In genomic region chrX:40167240-40168182, GRCh38 we compare ENCODE assay signal across 8 cellular contexts.
DNase-seq lines count a peak whose midpoint lies in the region; TF ChIP-seq lines count a peak whose summit lies in the region.

No MANE protein-coding gene starts in this region.

- H3K27ac ChIP-seq in coronary artery = no peak overlapping the region

- no peaks in the 10 kb centered on the region for H3K36me3 ChIP-seq in mucosa of stomach (ENCODE audit: control insufficient read depth, insufficient read depth, low read length)

- H3K27me3 ChIP-seq in mucosa of stomach (ENCODE audit: control insufficient read depth, insufficient read depth, low read length) = peaks cover 4% of the 10 kb centered on the region

- peak overlapping the region; percentile 13 for H3K9ac ChIP-seq in mucosa of stomach (ENCODE audit: low read length)

- DNase-seq in CD1c-positive myeloid dendritic cell (ENCODE audit: extremely low spot score) = peak; percentile 18
- DNase-seq in NCI-H2029 (lab: John Stamatoyannopoulos, UW) = peak; percentile 49
- DNase-seq in coronary artery (ENCODE audit: low spot score) = peak; percentile 76
- no peak for DNase-seq in activated effector memory CD4-positive, alpha-beta T cell treated with anti-CD3 and anti-CD28 coated beads, Interleukin-2, amount 50 U/mL, for 16 hours
- DNase-seq in A172 (ENCODE audit: low spot score) = no peak
- DNase-seq in NCI-H446 treated with DMSO at 0.1 percent for 48 hours (lab: John Stamatoyannopoulos, UW) = no peak
- DNase-seq in NCI-H2171 (lab: John Stamatoyannopoulos, UW) = no peak

- H3K4me1 ChIP-seq in mucosa of stomach (ENCODE audit: control insufficient read depth, insufficient read depth, low read length) = peaks cover 28% of the 10 kb centered on the region

- no peaks in the 10 kb centered on the region for H3K9me3 ChIP-seq in mucosa of stomach (ENCODE audit: control insufficient read depth, low read length)

- no peak for TF ChIP-seq CTCF in coronary artery (IDR thresholded peaks at IDR 0.05)

- H3K4me3 ChIP-seq in coronary artery = peak overlapping the region; percentile 67
- peak overlapping the region; percentile 31 for H3K4me3 ChIP-seq in mucosa of stomach (ENCODE audit: low read length)

Comparison
In these comparisons a context has a peak if more than half of its experiments do, and no peak if none do; other contexts are left out.
1. DNase-seq: peak in CD1c-positive myeloid dendritic cell (single experiment), NCI-H2029 (single experiment) and coronary artery (single experiment); none in activated effector memory CD4-positive, alpha-beta T cell treated with anti-CD3 and anti-CD28 coated beads, Interleukin-2, amount 50 U/mL, for 16 hours (single experiment), A172 (single experiment), NCI-H446 treated with DMSO at 0.1 percent for 48 hours (single experiment) and NCI-H2171 (single experiment).